Comparison of ENCODE assay signal across 1 cellular context in the genomic region with DNA sequence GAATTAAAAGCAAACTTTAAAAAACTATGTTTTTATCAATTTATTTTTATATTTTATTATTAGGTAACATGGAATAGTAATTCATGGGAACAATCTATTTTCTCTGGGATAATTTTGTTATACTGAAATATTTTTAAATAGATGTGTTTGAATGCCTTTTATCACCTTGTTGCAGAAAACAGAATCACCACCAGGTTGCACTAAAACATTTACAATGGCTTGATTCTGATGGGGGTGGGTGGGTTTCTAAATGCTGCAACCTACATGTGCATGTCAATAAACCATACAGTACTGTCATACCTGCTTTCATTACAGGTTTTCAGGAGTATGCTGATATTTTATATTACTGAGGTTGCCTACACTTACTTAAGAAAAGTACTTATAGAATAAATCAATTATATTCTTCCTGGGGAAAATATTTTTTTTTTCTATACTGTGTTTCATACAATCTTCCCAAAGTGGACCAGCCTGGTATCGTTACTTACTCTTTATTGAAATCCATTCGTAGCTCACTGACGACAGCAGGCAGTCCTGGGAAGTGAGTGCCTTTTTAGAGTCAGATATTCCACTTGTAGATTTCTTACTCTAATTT.
TF ChIP-seq lines count a peak whose summit lies in the region.

No MANE protein-coding gene starts in this region.

TF ChIP-seq in HEK293, 187 proteins besides CTCF, POLR2A, EP300 and RAD21 (continued from another document):
- 0 out of 2 replicates have a peak, but pooled peaks have one; percentile 28 for TF ChIP-seq ZNF561 (tag by site-specific recombination; IDR thresholded peaks at IDR 0.05; ENCODE audit: borderline replicate concordance)
- TF ChIP-seq, protein P1, sequence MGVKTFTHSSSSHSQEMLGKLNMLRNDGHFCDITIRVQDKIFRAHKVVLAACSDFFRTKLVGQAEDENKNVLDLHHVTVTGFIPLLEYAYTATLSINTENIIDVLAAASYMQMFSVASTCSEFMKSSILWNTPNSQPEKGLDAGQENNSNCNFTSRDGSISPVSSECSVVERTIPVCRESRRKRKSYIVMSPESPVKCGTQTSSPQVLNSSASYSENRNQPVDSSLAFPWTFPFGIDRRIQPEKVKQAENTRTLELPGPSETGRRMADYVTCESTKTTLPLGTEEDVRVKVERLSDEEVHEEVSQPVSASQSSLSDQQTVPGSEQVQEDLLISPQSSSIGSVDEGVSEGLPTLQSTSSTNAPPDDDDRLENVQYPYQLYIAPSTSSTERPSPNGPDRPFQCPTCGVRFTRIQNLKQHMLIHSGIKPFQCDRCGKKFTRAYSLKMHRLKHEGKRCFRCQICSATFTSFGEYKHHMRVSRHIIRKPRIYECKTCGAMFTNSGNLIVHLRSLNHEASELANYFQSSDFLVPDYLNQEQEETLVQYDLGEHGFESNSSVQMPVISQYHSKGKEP (tag by site-specific recombination; IDR thresholded peaks at IDR 0.05), result peak; percentile 55; the same call in 1 of the 2 replicates
- TF ChIP-seq ZNF654 (tag by site-specific recombination; IDR thresholded peaks at IDR 0.05; ENCODE audit: low read depth), result peak; percentile 76
- no peak for TF ChIP-seq GLIS2 (tag by site-specific recombination; IDR thresholded peaks at IDR 0.05)
- TF ChIP-seq ZNF48 (tag by site-specific recombination; IDR thresholded peaks at IDR 0.05), result no peak
- no peak for TF ChIP-seq ZNF174 (tag by site-specific recombination; IDR thresholded peaks at IDR 0.05)
- no peak for TF ChIP-seq ZNF530 (tag by site-specific recombination; IDR thresholded peaks at IDR 0.05; ENCODE audit: low read depth)
- no peak for TF ChIP-seq ZNF121 (tag by site-specific recombination; IDR thresholded peaks at IDR 0.05)
- no peak for TF ChIP-seq ZXDB (tag by site-specific recombination; IDR thresholded peaks at IDR 0.05)
- 0 out of 2 replicates have a peak, but pooled peaks have one; percentile 18 for TF ChIP-seq ZSCAN30 (tag by site-specific recombination; IDR thresholded peaks at IDR 0.05)
- TF ChIP-seq, protein P2, sequence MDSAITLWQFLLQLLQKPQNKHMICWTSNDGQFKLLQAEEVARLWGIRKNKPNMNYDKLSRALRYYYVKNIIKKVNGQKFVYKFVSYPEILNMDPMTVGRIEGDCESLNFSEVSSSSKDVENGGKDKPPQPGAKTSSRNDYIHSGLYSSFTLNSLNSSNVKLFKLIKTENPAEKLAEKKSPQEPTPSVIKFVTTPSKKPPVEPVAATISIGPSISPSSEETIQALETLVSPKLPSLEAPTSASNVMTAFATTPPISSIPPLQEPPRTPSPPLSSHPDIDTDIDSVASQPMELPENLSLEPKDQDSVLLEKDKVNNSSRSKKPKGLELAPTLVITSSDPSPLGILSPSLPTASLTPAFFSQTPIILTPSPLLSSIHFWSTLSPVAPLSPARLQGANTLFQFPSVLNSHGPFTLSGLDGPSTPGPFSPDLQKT (IDR thresholded peaks at IDR 0.05; ENCODE audit: borderline replicate concordance, low read depth, low read length), result no peak
- no peak for TF ChIP-seq ZFHX2 (tag by site-specific recombination; conservative IDR thresholded peaks at IDR 0.05)
- no peak for TF ChIP-seq ZNF768 (tag by site-specific recombination; IDR thresholded peaks at IDR 0.05)
- no peak for TF ChIP-seq ZNF677 (tag by site-specific recombination; IDR thresholded peaks at IDR 0.05)
- TF ChIP-seq, protein P3, sequence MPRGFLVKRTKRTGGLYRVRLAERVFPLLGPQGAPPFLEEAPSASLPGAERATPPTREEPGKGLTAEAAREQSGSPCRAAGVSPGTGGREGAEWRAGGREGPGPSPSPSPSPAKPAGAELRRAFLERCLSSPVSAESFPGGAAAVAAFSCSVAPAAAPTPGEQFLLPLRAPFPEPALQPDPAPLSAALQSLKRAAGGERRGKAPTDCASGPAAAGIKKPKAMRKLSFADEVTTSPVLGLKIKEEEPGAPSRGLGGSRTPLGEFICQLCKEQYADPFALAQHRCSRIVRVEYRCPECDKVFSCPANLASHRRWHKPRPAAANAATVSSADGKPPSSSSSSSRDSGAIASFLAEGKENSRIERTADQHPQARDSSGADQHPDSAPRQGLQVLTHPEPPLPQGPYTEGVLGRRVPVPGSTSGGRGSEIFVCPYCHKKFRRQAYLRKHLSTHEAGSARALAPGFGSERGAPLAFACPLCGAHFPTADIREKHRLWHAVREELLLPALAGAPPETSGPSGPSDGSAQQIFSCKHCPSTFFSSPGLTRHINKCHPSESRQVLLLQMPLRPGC (tag by site-specific recombination; IDR thresholded peaks at IDR 0.05), result no peak
- no peak for TF ChIP-seq ZNF624 (tag by site-specific recombination; IDR thresholded peaks at IDR 0.05)
TF ChIP-seq in HEK293: peak in this region for 4.
